In the genomic region with DNA sequence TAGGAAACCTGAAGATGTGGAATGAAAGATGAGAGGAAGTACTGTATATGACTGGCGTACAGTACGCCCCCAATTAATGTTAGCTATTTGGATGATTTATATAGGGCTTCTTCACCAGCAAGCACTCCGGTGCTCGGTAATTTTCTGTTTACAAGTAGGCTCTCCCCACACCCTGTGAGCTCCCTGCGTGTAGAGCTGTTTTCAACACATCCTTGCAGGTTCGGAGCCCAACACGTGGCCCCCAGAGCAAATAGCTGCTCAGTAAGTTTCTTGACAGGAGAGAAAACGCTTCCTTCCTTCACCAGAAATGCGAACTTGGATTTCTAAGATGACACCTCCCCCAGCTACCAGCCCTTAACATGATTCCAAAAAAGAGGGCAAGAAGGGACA, we compare ENCODE assay signal across 1 cellular context.
TF ChIP-seq lines count a peak whose summit lies in the region.

No MANE protein-coding gene starts in this region.

TF ChIP-seq in K562, 482 proteins besides CTCF, POLR2A, EP300 and RAD21 (continued from another document):
- TF ChIP-seq, protein P1, sequence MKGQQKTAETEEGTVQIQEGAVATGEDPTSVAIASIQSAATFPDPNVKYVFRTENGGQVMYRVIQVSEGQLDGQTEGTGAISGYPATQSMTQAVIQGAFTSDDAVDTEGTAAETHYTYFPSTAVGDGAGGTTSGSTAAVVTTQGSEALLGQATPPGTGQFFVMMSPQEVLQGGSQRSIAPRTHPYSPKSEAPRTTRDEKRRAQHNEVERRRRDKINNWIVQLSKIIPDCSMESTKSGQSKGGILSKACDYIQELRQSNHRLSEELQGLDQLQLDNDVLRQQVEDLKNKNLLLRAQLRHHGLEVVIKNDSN (CRISPR knock-in tag; IDR thresholded peaks at IDR 0.05): peak; percentile 34; the same call in 1 of the 2 replicates
- TF ChIP-seq COPS2 (conservative IDR thresholded peaks at IDR 0.05) (no peak), MNT (conservative IDR thresholded peaks at IDR 0.05) (peak in 1 of 2 experiments; percentile 32; a peak in 2 of 4 replicates), ZNF224 (CRISPR knock-in tag; IDR thresholded peaks at IDR 0.05) (no peak), HDAC2 (IDR thresholded peaks at IDR 0.05) (no peak), ILK (tag; IDR thresholded peaks at IDR 0.05; ENCODE audit: borderline replicate concordance, low read depth) (no peak), ERF (CRISPR knock-in tag; IDR thresholded peaks at IDR 0.05) (no peak), ESRRB (CRISPR knock-in tag; IDR thresholded peaks at IDR 0.05; ENCODE audit: borderline replicate concordance) (no peak), ZSCAN29 (IDR thresholded peaks at IDR 0.05) (no peak), MYC (IDR thresholded peaks at IDR 0.05; ENCODE audit: low read depth, low read length) (0 out of 2 replicates have a peak, but pooled peaks have one; percentile 5), MYC (CRISPR knock-in tag; IDR thresholded peaks at IDR 0.05; ENCODE audit: borderline replicate concordance, low read depth) (no peak), ZNF830 (CRISPR knock-in tag; IDR thresholded peaks at IDR 0.05) (no peak), KLF1 (tag; IDR thresholded peaks at IDR 0.05) (no peak), MBD2 (IDR thresholded peaks at IDR 0.05; ENCODE audit: borderline replicate concordance, low read depth) (no peak), NFE2 (IDR thresholded peaks at IDR 0.05; ENCODE audit: low read depth) (no peak), DNMT1 (IDR thresholded peaks at IDR 0.05) (no peak), E2F6 (IDR thresholded peaks at IDR 0.05; ENCODE audit: borderline replicate concordance in 1 of 2, extremely low read depth in 1 of 2, insufficient read depth in 1 of 2, insufficient read length in 1 of 2, low read depth in 1 of 2, low read length in 1 of 2, poor library complexity in 1 of 2, severe bottlenecking in 1 of 2) (peak in 1 of 2 experiments; percentile 6), MEF2D (tag; conservative IDR thresholded peaks at IDR 0.05; ENCODE audit: low read depth) (no peak), NFRKB (IDR thresholded peaks at IDR 0.05; ENCODE audit: low read depth) (no peak), HDAC6 (IDR thresholded peaks at IDR 0.05; ENCODE audit: low read depth, low read length) (no peak)
- TF ChIP-seq, protein P2, sequence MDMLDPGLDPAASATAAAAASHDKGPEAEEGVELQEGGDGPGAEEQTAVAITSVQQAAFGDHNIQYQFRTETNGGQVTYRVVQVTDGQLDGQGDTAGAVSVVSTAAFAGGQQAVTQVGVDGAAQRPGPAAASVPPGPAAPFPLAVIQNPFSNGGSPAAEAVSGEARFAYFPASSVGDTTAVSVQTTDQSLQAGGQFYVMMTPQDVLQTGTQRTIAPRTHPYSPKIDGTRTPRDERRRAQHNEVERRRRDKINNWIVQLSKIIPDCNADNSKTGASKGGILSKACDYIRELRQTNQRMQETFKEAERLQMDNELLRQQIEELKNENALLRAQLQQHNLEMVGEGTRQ (CRISPR knock-in tag; IDR thresholded peaks at IDR 0.05): 0 out of 2 replicates have a peak, but pooled peaks have one; percentile 2
- TF ChIP-seq, protein P3, sequence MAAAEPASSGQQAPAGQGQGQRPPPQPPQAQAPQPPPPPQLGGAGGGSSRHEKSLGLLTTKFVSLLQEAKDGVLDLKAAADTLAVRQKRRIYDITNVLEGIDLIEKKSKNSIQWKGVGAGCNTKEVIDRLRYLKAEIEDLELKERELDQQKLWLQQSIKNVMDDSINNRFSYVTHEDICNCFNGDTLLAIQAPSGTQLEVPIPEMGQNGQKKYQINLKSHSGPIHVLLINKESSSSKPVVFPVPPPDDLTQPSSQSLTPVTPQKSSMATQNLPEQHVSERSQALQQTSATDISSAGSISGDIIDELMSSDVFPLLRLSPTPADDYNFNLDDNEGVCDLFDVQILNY (CRISPR knock-in tag; IDR thresholded peaks at IDR 0.05): no peak
